Comparison of ENCODE assay signal across 1 cellular context in genomic region chr5:96250782-96251181, GRCh38.
TF ChIP-seq lines count a peak whose summit lies in the region.

No MANE protein-coding gene starts in this region.

TF ChIP-seq in IMR-90, 13 proteins besides CTCF, POLR2A, EP300 and RAD21 (continued from another document):
- TF ChIP-seq MAFK (IDR thresholded peaks at IDR 0.05; ENCODE audit: low read depth, low read length) (no peak), FOS (IDR thresholded peaks at IDR 0.05; ENCODE audit: low read depth, low read length) (no peak), MAZ (IDR thresholded peaks at IDR 0.05; ENCODE audit: borderline replicate concordance, low read depth, low read length) (no peak), CHD1 (IDR thresholded peaks at IDR 0.05; ENCODE audit: low read depth, low read length) (no peak), USF2 (IDR thresholded peaks at IDR 0.05; ENCODE audit: low read depth, low read length) (no peak), ELK1 (IDR thresholded peaks at IDR 0.05; ENCODE audit: borderline replicate concordance, low read depth, low read length) (no peak), MXI1 (IDR thresholded peaks at IDR 0.05; ENCODE audit: borderline replicate concordance, low read depth, low read length) (no peak), BHLHE40 (IDR thresholded peaks at IDR 0.05; ENCODE audit: low read depth, low read length) (no peak), CEBPB (IDR thresholded peaks at IDR 0.05; ENCODE audit: low read depth, low read length) (no peak)
